Comparison of ENCODE assay signal across 10 cellular contexts in the genomic region with DNA sequence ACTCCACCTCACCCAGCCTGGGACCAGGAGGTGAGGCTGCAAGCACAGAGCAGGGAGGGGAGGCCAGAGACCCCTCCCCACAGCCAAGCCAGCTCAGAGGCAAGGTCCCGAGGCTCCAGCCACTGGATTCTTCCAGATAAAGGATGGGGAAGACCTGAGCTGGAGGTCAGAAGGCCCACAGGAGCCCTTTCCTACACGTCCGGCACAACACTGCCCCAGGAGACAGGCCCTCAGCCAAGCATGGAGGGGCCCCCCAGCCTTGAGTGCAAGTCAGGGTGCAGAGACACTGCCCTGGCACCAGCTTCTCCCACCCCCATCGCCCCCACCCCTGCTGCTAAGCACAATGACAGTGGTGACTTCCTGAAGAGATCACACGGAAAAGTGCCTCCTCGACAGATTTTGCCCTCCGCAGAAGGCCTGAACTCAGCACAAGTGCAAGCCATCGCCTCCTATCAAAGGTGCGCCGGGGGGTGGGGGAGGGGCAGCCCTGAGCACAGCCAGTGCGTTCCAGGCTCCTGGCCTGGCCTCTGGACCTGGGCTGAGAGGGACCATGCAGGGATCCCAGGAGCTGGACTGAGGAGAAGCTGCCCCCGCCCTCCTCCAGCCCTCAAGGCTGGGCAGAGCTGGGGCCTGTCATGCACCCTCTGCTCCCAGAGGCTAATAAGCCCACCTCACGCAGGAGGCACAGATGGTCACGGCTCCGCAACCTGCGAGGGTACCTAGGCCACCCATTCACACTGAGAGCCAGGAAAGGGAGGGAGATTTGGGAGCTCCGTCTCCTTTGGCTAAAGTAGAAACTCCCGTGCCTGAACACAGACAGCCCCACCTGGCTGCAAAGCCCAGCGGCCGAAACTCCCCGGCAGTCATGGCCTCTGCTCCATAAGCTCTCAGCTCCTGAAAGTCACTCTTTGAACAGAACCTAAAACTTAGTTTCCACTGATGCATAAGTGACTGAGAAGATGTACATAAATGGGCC. TPM values are rescaled to one million over a fixed set of nuclear protein-coding genes. Genes with fewer than 3 reads are reported as not detected.
DNase-seq lines count a peak whose midpoint lies in the region; ATAC-seq and TF ChIP-seq lines count a peak whose summit lies in the region.
"Had no signal": no experiment of that assay in that cellular context is flagged by ENCODE, and none has a peak within 500 bp of the region (broad histone marks: within the 10 kb centered on the region; RNA-seq: fewer than 3 reads in every experiment).

No MANE protein-coding gene starts in this region.

- peak overlapping the region; percentile 9 for H3K27ac Mint-ChIP-seq in T-helper 1 cell treated with Interleukin-12 subunit alpha and Interleukin-12 subunit beta and Interleukin-4 antibody, amounts not matched to agents 30 μg/mL and 1 μg/mL, for 36 hours
- H3K27ac Mint-ChIP-seq in glutamatergic neuron (ENCODE audit: unreplicated experiment): peak overlapping the region; percentile 48

- H3K9me3 ChIP-seq in SK-N-SH (no peaks in the 10 kb centered on the region), spleen (no peaks in the 10 kb centered on the region), uterus (no peaks in the 10 kb centered on the region)
- H3K9me3 ChIP-seq: SJSA1 had no signal

- H3K79me2 ChIP-seq in SK-N-SH (ENCODE audit: insufficient read depth): peaks cover 73% of the 10 kb centered on the region

- H3K4me1 ChIP-seq in SK-N-SH (ENCODE audit: control insufficient read depth in 1 of 2, insufficient read depth in 2 of 2, low read depth in 1 of 2, low read length in 1 of 2): peaks cover 20 to 31% of the 10 kb centered on the region in 2 experiments; a peak in 2 of 4 replicates
- peaks cover 24 to 87% (median 74%) of the 10 kb centered on the region in 6 donors for H3K4me1 ChIP-seq in spleen
- peaks cover 4 to 30% of the 10 kb centered on the region in 2 donors for H3K4me1 ChIP-seq in uterus

- no peaks in the 10 kb centered on the region for H3K27me3 ChIP-seq in SK-N-SH (ENCODE audit: insufficient read depth)
- peaks cover 0 to 21% (median 19%) of the 10 kb centered on the region in 7 donors for H3K27me3 ChIP-seq in spleen (replicated peaks in 1 of 7)
- H3K27me3 ChIP-seq in uterus: no peaks in the 10 kb centered on the region
- H3K27me3 ChIP-seq: SJSA1 had no signal

- no peak overlapping the region for H3K4me3 ChIP-seq in SK-N-SH (ENCODE audit: low read depth in 2 of 2, low read length in 1 of 2)
- H3K4me3 ChIP-seq in spleen: peak overlapping the region in 5 of 8 donors; percentile 20 to 61 (median 34)
- no peak overlapping the region for H3K4me3 ChIP-seq in uterus
- H3K4me3 ChIP-seq: SJSA1 had no signal

- peaks cover 60% of the 10 kb centered on the region for H4K20me1 ChIP-seq in SK-N-SH (ENCODE audit: insufficient read depth)

- no peaks in the 10 kb centered on the region for H3K9me2 ChIP-seq in SK-N-SH

- peaks cover 11% of the 10 kb centered on the region for H3F3A ChIP-seq in SK-N-SH (replicated peaks; ENCODE audit: insufficient read depth)

- H3K4me3 Mint-ChIP-seq in T-helper 1 cell treated with Interleukin-12 subunit alpha and Interleukin-12 subunit beta and Interleukin-4 antibody, amounts not matched to agents 30 μg/mL and 1 μg/mL, for 36 hours: peak overlapping the region; percentile 67
- peak overlapping the region; percentile 77 for H3K4me3 Mint-ChIP-seq in glutamatergic neuron (ENCODE audit: unreplicated experiment)

- peak overlapping the region; percentile 6; the same call in 1 of the 2 replicates for H3K4me2 ChIP-seq in SK-N-SH

- no peaks in the 10 kb centered on the region for H3K36me3 Mint-ChIP-seq in T-helper 1 cell treated with Interleukin-12 subunit alpha and Interleukin-12 subunit beta and Interleukin-4 antibody, amounts not matched to agents 30 μg/mL and 1 μg/mL, for 36 hours (ENCODE audit: low read depth)
- no peaks in the 10 kb centered on the region for H3K36me3 Mint-ChIP-seq in glutamatergic neuron (ENCODE audit: unreplicated experiment)

- no peaks in the 10 kb centered on the region for H3K27me3 Mint-ChIP-seq in T-helper 1 cell treated with Interleukin-12 subunit alpha and Interleukin-12 subunit beta and Interleukin-4 antibody, amounts not matched to agents 30 μg/mL and 1 μg/mL, for 36 hours (ENCODE audit: low read depth)
- peaks cover 5% of the 10 kb centered on the region for H3K27me3 Mint-ChIP-seq in glutamatergic neuron (ENCODE audit: unreplicated experiment)

- peak overlapping the region in 1 of 2 experiments; percentile 30; a peak in 1 of 4 replicates for H3K27ac ChIP-seq in SK-N-SH (ENCODE audit: low read depth in 2 of 2, low read length in 1 of 2)
- H3K27ac ChIP-seq in spleen: peak overlapping the region in 7 of 8 donors; percentile 54 to 98 (median 95)
- H3K27ac ChIP-seq in uterus: no peak overlapping the region

- H3K9ac ChIP-seq in SK-N-SH: no peak overlapping the region

- WGBS in SK-N-SH (ENCODE audit: low lambda C conversion rate): 94% methylated on average over 16 of the region's 21 CpGs
- WGBS in spleen, 5 donors: 46 to 66% (median 62%) methylated on average over 16 to 21 of the region's 21 CpGs

- no peak for ATAC-seq in SK-N-SH treated with all-trans-retinoic acid at 6 μM for 48 hours

- intact Hi-C loops in spleen (cut with DNase I; ENCODE audit: low total_unique reads) (no loop called here), uterus (cut with DNase I; ENCODE audit: low total_unique reads) (no loop called here)

- CTCF ChIA-PET in SK-N-SH (lab: Yijun Ruan, JAX): interaction anchor here (1.2 to 11.7 kb wide), 10 partner anchors 9 to 113 kb away, joined by 3 to 107 read pairs (median 14); partner anchors contain the start of genes ARHGDIA, DCXR, NOTUM and PYCR1

- H3K9me3 Mint-ChIP-seq in T-helper 1 cell treated with Interleukin-12 subunit alpha and Interleukin-12 subunit beta and Interleukin-4 antibody, amounts not matched to agents 30 μg/mL and 1 μg/mL, for 36 hours: no peaks in the 10 kb centered on the region
- peaks cover 8% of the 10 kb centered on the region for H3K9me3 Mint-ChIP-seq in glutamatergic neuron (ENCODE audit: unreplicated experiment)

- H3K36me3 ChIP-seq in SK-N-SH (replicated peaks in 1 of 2; ENCODE audit: control insufficient read depth in 1 of 2, insufficient read depth in 2 of 2, low read length in 1 of 2) (peaks cover 9 to 29% of the 10 kb centered on the region in 2 experiments), spleen (peaks cover 0 to 30% (median 20%) of the 10 kb centered on the region in 6 donors), uterus (no peaks in the 10 kb centered on the region)

- DNase-seq in SK-N-SH (no peak), glutamatergic neuron (no peak), spleen (no peak), putamen (ENCODE audit: low spot score) (no peak), uterus (no peak)
- no peak for DNase-seq in activated CD4-positive, CD25-positive, alpha-beta regulatory T cell treated with anti-CD3 and anti-CD28 coated beads, Interleukin-2, amount 50 U/mL, for 72 hours

- no peak for TF ChIP-seq CTCF in SK-N-SH (IDR thresholded peaks at IDR 0.05)
- TF ChIP-seq CTCF in glutamatergic neuron (IDR thresholded peaks at IDR 0.05; ENCODE audit: partially characterized antibody, unreplicated experiment): no peak
- no peak for TF ChIP-seq CTCF in spleen (IDR thresholded peaks at IDR 0.05 in 8 of 11, conservative IDR thresholded peaks at IDR 0.05 in 3 of 11)
- no peak for TF ChIP-seq CTCF in uterus (IDR thresholded peaks at IDR 0.05)

- no peak overlapping the region for H2AFZ ChIP-seq in SK-N-SH (ENCODE audit: low read depth)

- TF ChIP-seq POLR2A in spleen (IDR thresholded peaks at IDR 0.05): no peak
- TF ChIP-seq POLR2A in uterus (IDR thresholded peaks at IDR 0.05): no peak

- peaks cover 20% of the 10 kb centered on the region for H3K4me1 Mint-ChIP-seq in T-helper 1 cell treated with Interleukin-12 subunit alpha and Interleukin-12 subunit beta and Interleukin-4 antibody, amounts not matched to agents 30 μg/mL and 1 μg/mL, for 36 hours (ENCODE audit: low read depth)
- peaks cover 23% of the 10 kb centered on the region for H3K4me1 Mint-ChIP-seq in glutamatergic neuron (ENCODE audit: low read depth, unreplicated experiment)

- no peak for TF ChIP-seq RAD21 in SK-N-SH (IDR thresholded peaks at IDR 0.05; ENCODE audit: low read length)

- TF ChIP-seq EP300 in SK-N-SH (IDR thresholded peaks at IDR 0.05; ENCODE audit: borderline replicate concordance in 1 of 2, low read depth in 1 of 2, low read length in 1 of 2): no peak

- POLR2A ChIA-PET in SK-N-SH (lab: Yijun Ruan, JAX): interaction anchor here (1.0 to 1.7 kb wide), 2 partner anchors 12 to 54 kb away, joined by 3 to 8 read pairs; partner anchors contain the start of genes ARHGDIA and PYCR1

RNA-seq across cellular contexts. Expression of gene MAFG, which starts 2.7 kb away (rescaled TPM):
- 30.3 and 38.7 TPM in 2 replicates for polyA plus RNA-seq in SK-N-SH (2012; rRNA removed)
- polyA plus RNA-seq in SK-N-SH (2012; cell fraction: cytosol; rRNA removed): 22.2 and 29.1 TPM in 2 replicates
- polyA plus RNA-seq in SK-N-SH (2012; cell fraction: nucleus; rRNA removed): 88.8 and 95.8 TPM in 2 replicates
- 30.6 TPM for total RNA-seq in glutamatergic neuron (ENCODE audit: unreplicated experiment)
- total RNA-seq in spleen: 10 to 100 TPM; 22.3 to 41.4 (median 24.2) TPM
- polyA plus RNA-seq in spleen: 10 to 100 TPM in 1 of 3 donors, 1 to 10 TPM in 2; 3.2 to 14.2 (median 3.7) TPM
- total RNA-seq in uterus: 10 to 100 TPM in 3 of 4 donors, 1 to 10 TPM in 1; 9.7 to 23.1 (median 12.7) TPM

RNA-seq across cellular contexts. Expression of gene SIRT7, which starts 6.9 kb away (rescaled TPM):
- polyA plus RNA-seq in SK-N-SH (2012; rRNA removed) (32.6 and 34.1 TPM in 2 replicates), spleen (10 to 100 TPM; 28.5 to 54.5 (median 54.2) TPM)
- 10.3 and 12.3 TPM in 2 replicates for polyA plus RNA-seq in SK-N-SH (2012; cell fraction: cytosol; rRNA removed)
- polyA plus RNA-seq in SK-N-SH (2012; cell fraction: nucleus; rRNA removed): 182 and 254 TPM in 2 replicates
- total RNA-seq in glutamatergic neuron (ENCODE audit: unreplicated experiment) (38.7 TPM), spleen (10 to 100 TPM; 34.5 to 53.1 (median 37.5) TPM), uterus (10 to 100 TPM in 3 of 4 donors, under 1 TPM in 1; 0.77 to 87.1 (median 14.6) TPM)

RNA-seq across cellular contexts. Expression of gene PYCR1, which starts 12.3 kb away (rescaled TPM):
- polyA plus RNA-seq in SK-N-SH (2012; rRNA removed): 121 and 165 TPM in 2 replicates
- polyA plus RNA-seq in SK-N-SH (2012; cell fraction: cytosol; rRNA removed): 52.8 and 102 TPM in 2 replicates
- 77.3 and 103 TPM in 2 replicates for polyA plus RNA-seq in SK-N-SH (2012; cell fraction: nucleus; rRNA removed)
- total RNA-seq in glutamatergic neuron (ENCODE audit: unreplicated experiment): 68.1 TPM
- total RNA-seq in spleen: 10 to 100 TPM in 1 of 7 donors, 1 to 10 TPM in 6; 3.4 to 10.8 (median 5.5) TPM
- 1 to 10 TPM; 1.7 to 6.4 (median 5.0) TPM for polyA plus RNA-seq in spleen
- 10 to 100 TPM in 2 of 4 donors, 1 to 10 TPM in 2; 4.2 to 81.5 (median 8.1) TPM for total RNA-seq in uterus

RNA-seq across cellular contexts. Expression of gene PCYT2, which starts 13.6 kb away (rescaled TPM):
- polyA plus RNA-seq in SK-N-SH (2012; rRNA removed): 46.2 and 54.1 TPM in 2 replicates
- polyA plus RNA-seq in SK-N-SH (2012; cell fraction: cytosol; rRNA removed): 23.8 and 36.1 TPM in 2 replicates
- 97.5 and 110 TPM in 2 replicates for polyA plus RNA-seq in SK-N-SH (2012; cell fraction: nucleus; rRNA removed)
- total RNA-seq in glutamatergic neuron (ENCODE audit: unreplicated experiment): 63.0 TPM
- 10 to 100 TPM; 12.5 to 25.5 (median 14.6) TPM for total RNA-seq in spleen
- 10 to 100 TPM; 16.1 to 22.7 (median 19.4) TPM for polyA plus RNA-seq in spleen
- 10 to 100 TPM in 3 of 4 donors, 1 to 10 TPM in 1; 4.1 to 27.7 (median 18.8) TPM for total RNA-seq in uterus

RNA-seq across cellular contexts. Expression of gene MYADML2, which starts 22.2 kb away (rescaled TPM):
- polyA plus RNA-seq in SK-N-SH (2012; rRNA removed) (not detected in 2 replicates), spleen (not detected)
- not detected in 2 replicates for polyA plus RNA-seq in SK-N-SH (2012; cell fraction: cytosol; rRNA removed)
- not detected in 2 replicates for polyA plus RNA-seq in SK-N-SH (2012; cell fraction: nucleus; rRNA removed)
- total RNA-seq in glutamatergic neuron (ENCODE audit: unreplicated experiment) (0.69 TPM), spleen (not detected), uterus (not detected)
- total RNA-seq: bronchial epithelial cell, SJSA1 had no signal

Comparison
In these comparisons a context has a peak if more than half of its experiments do, and no peak if none do; other contexts are left out.
1. H3K27ac ChIP-seq: peak in spleen (7 of 8); none in uterus (0 of 2).
2. H3K4me3 ChIP-seq: peak in spleen (5 of 8); none in SK-N-SH (0 of 2) and uterus (0 of 2).